ENCODE assay signal across 9 cellular contexts in genomic region chr22:39889924-39890323, GRCh38. TPM values are rescaled to one million over a fixed set of nuclear protein-coding genes. Genes with fewer than 3 reads are reported as not detected.
"Had no signal": no experiment of that assay in that cellular context is flagged by ENCODE, and none has a peak within 500 bp of the region (broad histone marks: within the 10 kb centered on the region; RNA-seq: fewer than 3 reads in every experiment).

No MANE protein-coding gene starts in this region.

RNA-seq across cellular contexts. Expression of gene ENTHD1, which starts 3.6 kb away (rescaled TPM):
- total RNA-seq: stomach, suprapubic skin, temporal lobe, thoracic aorta, transverse colon, upper lobe of right lung, ureter, urinary bladder, vagina had no signal
- polyA plus RNA-seq: stomach, urinary bladder had no signal
